8 cellular contexts compared by ENCODE assay signal in the genomic region with DNA sequence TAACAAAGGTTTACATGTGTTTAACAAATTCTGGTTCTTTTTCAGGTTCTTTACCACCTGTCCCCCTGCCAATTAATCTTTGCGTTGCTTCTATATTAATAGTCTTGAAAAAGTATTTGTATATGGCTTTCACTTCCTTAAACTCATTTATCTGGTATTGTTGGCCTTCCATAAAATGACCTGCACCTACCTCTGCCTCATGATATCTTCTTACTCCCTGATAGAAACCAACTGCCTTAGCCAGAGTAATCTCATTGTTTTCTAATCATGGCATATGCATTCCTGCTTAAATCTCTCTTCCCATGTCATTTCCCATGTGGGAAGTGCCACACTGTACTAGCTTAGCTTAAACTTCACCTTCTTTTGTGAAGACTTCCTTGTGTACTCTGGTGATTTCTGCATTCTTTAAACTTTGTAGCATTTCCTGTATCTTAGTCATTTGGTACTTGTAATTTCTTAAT. TPM values are rescaled to one million over a fixed set of nuclear protein-coding genes. Genes with fewer than 3 reads are reported as not detected.
DNase-seq lines count a peak whose midpoint lies in the region; ATAC-seq, FAIRE-seq and TF ChIP-seq lines count a peak whose summit lies in the region.

No MANE protein-coding gene starts in this region.

- peaks cover 55% of the 10 kb centered on the region for H3K4me1 ChIP-seq in vagina

- H3K27me3 Mint-ChIP-seq in CD4-positive, alpha-beta T cell: no peaks in the 10 kb centered on the region

- POLR2A ChIA-PET in CD4-positive, alpha-beta T cell (lab: Charles Lee): interaction anchor here (1.5 kb wide), 1 partner anchor 17 kb away, joined by 3 read pairs; no protein-coding TSS in a partner anchor

- no peaks in the 10 kb centered on the region for H3K9me3 ChIP-seq in vagina
- no peaks in the 10 kb centered on the region for H3K9me3 ChIP-seq in CD4-positive, alpha-beta T cell (ENCODE audit: control insufficient read depth, low read length)

- H3K36me3 Mint-ChIP-seq in CD4-positive, alpha-beta T cell (ENCODE audit: low read depth): no peaks in the 10 kb centered on the region

- no peak overlapping the region for H3K27ac Mint-ChIP-seq in CD4-positive, alpha-beta T cell

- no peak overlapping the region for H3K27ac ChIP-seq in vagina
- no peak overlapping the region for H3K27ac ChIP-seq in CD4-positive, alpha-beta T cell (ENCODE audit: low read depth, low read length)

- no peaks in the 10 kb centered on the region for H3K36me3 ChIP-seq in vagina

- H3K27me3 ChIP-seq in vagina: no peaks in the 10 kb centered on the region
- no peaks in the 10 kb centered on the region for H3K27me3 ChIP-seq in CD4-positive, alpha-beta T cell (ENCODE audit: control insufficient read depth, insufficient read depth, low read length)

- DNase-seq in H54 (ENCODE audit: insufficient read length, low spot score): no peak
- peak; percentile 85 for DNase-seq in NCI-H82 (lab: John Stamatoyannopoulos, UW)
- DNase-seq in lung microvascular endothelial cell (ENCODE audit: low read depth in 2 of 2): peak; percentile 3 to 44
- DNase-seq in vagina (ENCODE audit: extremely low spot score in 2 of 2): no peak
- no peak for DNase-seq in CD4-positive, alpha-beta T cell
- no peak for DNase-seq in anterior cingulate cortex (lab: John Stamatoyannopoulos, UW)
- DNase-seq in left lobe of liver (ENCODE audit: low spot score): no peak

- TF ChIP-seq POLR2A in H54 (IDR thresholded peaks at IDR 0.05; ENCODE audit: low read depth, low read length) (no peak), vagina (IDR thresholded peaks at IDR 0.05) (no peak)

- H3K4me1 Mint-ChIP-seq in CD4-positive, alpha-beta T cell (ENCODE audit: low read depth): peaks cover 81% of the 10 kb centered on the region

- no peak overlapping the region for H3K4me3 ChIP-seq in vagina

- ATAC-seq in GM18520 (IDR thresholded peaks at IDR 0.05; ENCODE audit: unreplicated experiment): peak; percentile 39
- no peak for ATAC-seq in CD4-positive, alpha-beta T cell (ENCODE audit: poor library complexity)
- ATAC-seq in left lobe of liver: no peak

- no peaks in the 10 kb centered on the region for H3K9me3 Mint-ChIP-seq in CD4-positive, alpha-beta T cell

- CTCF ChIA-PET in CD4-positive, alpha-beta T cell (lab: Charles Lee): no interaction called here

- intact Hi-C loops in vagina (cut with DNase I): no loop called here
- intact Hi-C loops in CD4-positive, alpha-beta T cell (cut with DNase I, micrococcal nuclease): no loop called here

- peak; percentile 84 for FAIRE-seq in H54 (lab: Jason Lieb, UNC)

- no peak overlapping the region for H3K4me3 Mint-ChIP-seq in CD4-positive, alpha-beta T cell

- TF ChIP-seq CTCF in vagina (IDR thresholded peaks at IDR 0.05): no peak
- TF ChIP-seq CTCF in CD4-positive, alpha-beta T cell (IDR thresholded peaks at IDR 0.05): no peak

RNA-seq across cellular contexts. Expression of gene SMG7, which starts 8.7 kb away (rescaled TPM):
- total RNA-seq in lung microvascular endothelial cell (10.5 and 12.2 TPM in 2 replicates), vagina (48.9 TPM), left lobe of liver (25.3 TPM)
- total RNA-seq in CD4-positive, alpha-beta T cell: 10 to 100 TPM; 35.2 to 39.1 TPM

Comparison
In these comparisons a context has a peak if more than half of its experiments do, and no peak if none do; other contexts are left out.
1. DNase-seq: peak in NCI-H82 (single experiment) and lung microvascular endothelial cell (2 of 2); none in H54 (single experiment), vagina (0 of 2), CD4-positive, alpha-beta T cell (0 of 10), anterior cingulate cortex (0 of 58) and left lobe of liver (single experiment).